17 cellular contexts compared by ENCODE assay signal in the genomic region with DNA sequence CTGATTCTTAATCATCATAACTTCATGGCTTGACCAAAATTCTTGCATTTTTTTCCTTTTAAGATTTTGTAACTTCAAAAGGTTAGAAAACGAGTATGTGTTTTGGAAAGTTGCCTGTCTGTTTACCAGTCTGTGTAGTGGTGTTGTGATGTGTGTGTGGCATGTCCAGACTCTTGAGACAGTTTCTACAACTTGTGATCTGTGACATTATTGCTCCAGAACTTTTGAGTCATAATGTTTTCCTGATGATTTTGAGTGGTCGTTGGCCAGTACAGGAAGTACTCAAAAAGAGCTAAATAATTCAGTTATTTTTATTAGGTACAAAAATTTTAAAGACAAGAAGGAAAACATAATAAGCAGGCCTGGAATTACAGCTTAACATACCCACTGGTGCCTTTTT. TPM values are rescaled to one million over a fixed set of nuclear protein-coding genes. Genes with fewer than 3 reads are reported as not detected.
DNase-seq lines count a peak whose midpoint lies in the region; ATAC-seq and TF ChIP-seq lines count a peak whose summit lies in the region.
"Had no signal": no experiment of that assay in that cellular context is flagged by ENCODE, and none has a peak within 500 bp of the region (broad histone marks: within the 10 kb centered on the region; RNA-seq: fewer than 3 reads in every experiment).

No MANE protein-coding gene starts in this region.

- no peak overlapping the region for H3K4me3 ChIP-seq in mammary epithelial cell (replicated peaks in 1 of 3; ENCODE audit: insufficient read depth in 1 of 3, low read depth in 2 of 3, low read length in 3 of 3)
- no peak overlapping the region for H3K4me3 ChIP-seq in gastrocnemius medialis
- H3K4me3 ChIP-seq: PC-9 had no signal

- H3K4me1 ChIP-seq in mammary epithelial cell (ENCODE audit: insufficient read depth, low read length) = peaks cover 15% of the 10 kb centered on the region
- H3K4me1 ChIP-seq in gastrocnemius medialis = peaks cover 18 to 23% of the 10 kb centered on the region in 2 donors

- CTCF ChIA-PET in MCF 10A (lab: Yijun Ruan, JAX) (interaction anchor here (0.6 to 1.3 kb wide), 2 partner anchors 61 to 348 kb away, joined by 3 to 7 read pairs; no protein-coding TSS in a partner anchor), mammary epithelial cell (lab: Charles Lee; ENCODE audit: low non-redundant PET) (no interaction called here)

- BruUV-seq in MCF 10A (replicated peaks; lab: Mats Ljungman, UMichigan) (no TSS peak), mammary epithelial cell (replicated peaks; lab: Mats Ljungman, UMichigan) (no TSS peak)

- H4K20me1 ChIP-seq in mammary epithelial cell (ENCODE audit: insufficient read depth, low read length) = no peaks in the 10 kb centered on the region

- H3K27ac Mint-ChIP-seq in MCF 10A (ENCODE audit: low read depth, unreplicated experiment) = no peak overlapping the region
- H3K27ac Mint-ChIP-seq: IgD-negative memory B cell had no signal

- in situ Hi-C loops in mammary epithelial cell (cut with MboI; ENCODE audit: low sequenced_read_pairs in 2 of 2) = loop anchor here in 1 of 2 donors (25.0 kb wide), 1 partner anchor 343 kb away; no protein-coding TSS in a partner anchor
- in situ Hi-C loops in gastrocnemius medialis (cut with MboI; ENCODE audit: low sequenced_read_pairs in 4 of 4) = loop anchor here in 1 of 4 donors (25.0 kb wide), 1 partner anchor 243 kb away; no protein-coding TSS in a partner anchor

- no peak for TF ChIP-seq POLR2A in gastrocnemius medialis (IDR thresholded peaks at IDR 0.05)

- H2AFZ ChIP-seq in mammary epithelial cell (ENCODE audit: low read depth, low read length) = no peak overlapping the region
- H2AFZ ChIP-seq: PC-9 had no signal

- no peak for TF ChIP-seq CTCF in MCF 10A (IDR thresholded peaks at IDR 0.05; ENCODE audit: unreplicated experiment)
- TF ChIP-seq CTCF in mammary epithelial cell (conservative IDR thresholded peaks at IDR 0.05 in 1 of 2, IDR thresholded peaks at IDR 0.05 in 1 of 2; ENCODE audit: extremely low read depth in 1 of 2, insufficient read depth in 1 of 2, low read depth in 1 of 2, low read length in 2 of 2) = no peak
- no peak for TF ChIP-seq CTCF in gastrocnemius medialis (IDR thresholded peaks at IDR 0.05 in 4 of 5, conservative IDR thresholded peaks at IDR 0.05 in 1 of 5)
- no peak for TF ChIP-seq CTCF in omental fat pad (IDR thresholded peaks at IDR 0.05)

- no peaks in the 10 kb centered on the region for H3K27me3 ChIP-seq in mammary epithelial cell (ENCODE audit: insufficient read depth, low read length)
- no peaks in the 10 kb centered on the region for H3K27me3 ChIP-seq in gastrocnemius medialis

- peaks cover 9% of the 10 kb centered on the region for H3K4me1 Mint-ChIP-seq in MCF 10A (ENCODE audit: insufficient read depth, unreplicated experiment)

- no peaks in the 10 kb centered on the region for H3K27me3 Mint-ChIP-seq in MCF 10A (ENCODE audit: insufficient read depth, unreplicated experiment)

- H3K4me2 ChIP-seq in mammary epithelial cell (ENCODE audit: insufficient read depth, low read depth, low read length) = no peak overlapping the region
- H3K4me2 ChIP-seq: PC-9 had no signal

- H3K4me3 Mint-ChIP-seq in MCF 10A (ENCODE audit: unreplicated experiment) = peak overlapping the region; percentile 36

- intact Hi-C loops in MCF 10A (cut with micrococcal nuclease) = loop anchor here (5.0 to 10.0 kb wide), 5 partner anchors 78 to 698 kb away; no protein-coding TSS in a partner anchor
- intact Hi-C loops in mammary epithelial cell (cut with micrococcal nuclease) = loop anchor here (5.0 to 10.0 kb wide), 3 partner anchors 58 to 311 kb away; no protein-coding TSS in a partner anchor
- intact Hi-C loops in gastrocnemius medialis (cut with DNase I; ENCODE audit: low total_unique reads) = loop anchor here (5.0 kb wide), 1 partner anchor 63 kb away; no protein-coding TSS in a partner anchor

- H3K36me3 ChIP-seq in mammary epithelial cell (ENCODE audit: insufficient read depth, low read length) (no peaks in the 10 kb centered on the region), gastrocnemius medialis (no peaks in the 10 kb centered on the region)

- H3K9ac ChIP-seq in mammary epithelial cell (ENCODE audit: insufficient read depth, low read length) = no peak overlapping the region

- H3K9me3 ChIP-seq in mammary epithelial cell (replicated peaks; ENCODE audit: insufficient read depth, low read length) = no peaks in the 10 kb centered on the region
- no peaks in the 10 kb centered on the region for H3K9me3 ChIP-seq in gastrocnemius medialis

- H3K9me3 Mint-ChIP-seq in MCF 10A (ENCODE audit: unreplicated experiment) = no peaks in the 10 kb centered on the region

- POLR2A ChIA-PET in MCF 10A (lab: Yijun Ruan, JAX) = interaction anchor here (0.7 kb wide), 1 partner anchor 47 kb away, joined by 3 read pairs; no protein-coding TSS in a partner anchor

- no peak for DNase-seq in MCF 10A (ENCODE audit: unreplicated experiment)
- DNase-seq in mammary epithelial cell = no peak
- DNase-seq in fibroblast of gingiva (ENCODE audit: low read depth) = peak; percentile 19
- no peak for DNase-seq in gastrocnemius medialis
- no peak for DNase-seq in omental fat pad (ENCODE audit: low spot score)
- DNase-seq in stimulated activated CD4-positive, alpha-beta T cell treated with anti-CD3 and anti-CD28 coated beads, Interleukin-2, amount 100 ng/mL, for 24 hours = no peak
- DNase-seq: 8988T, Caco-2, NCI-H1092, NCI-H226, NCI-H526 treated with DMSO at 0.1 percent for 48 hours, PC-9 had no signal

- no peaks in the 10 kb centered on the region for H3K36me3 Mint-ChIP-seq in MCF 10A (ENCODE audit: insufficient read depth, unreplicated experiment)
- H3K36me3 Mint-ChIP-seq: IgD-negative memory B cell had no signal

- dilution Hi-C loops in mammary epithelial cell (cut with HindIII; ENCODE audit: low sequenced_read_pairs) = no loop called here

- WGBS in mammary epithelial cell (ENCODE audit: low coverage, missing lambda C conversion rate) = 63% methylated on average over 2 of the region's 2 CpGs

- ATAC-seq in gastrocnemius medialis = no peak
- ATAC-seq in GM21825 (IDR thresholded peaks at IDR 0.05; ENCODE audit: unreplicated experiment) = no peak
- ATAC-seq in omental fat pad (ENCODE audit: low FRiP score) = no peak
- ATAC-seq in GM18519 (IDR thresholded peaks at IDR 0.05; ENCODE audit: low FRiP score, unreplicated experiment) = no peak
- ATAC-seq: HCT116 had no signal

- H3K27ac ChIP-seq in mammary epithelial cell (ENCODE audit: insufficient read depth, low read depth, low read length) = no peak overlapping the region
- H3K27ac ChIP-seq in gastrocnemius medialis = peak overlapping the region; percentile 63 to 90 (median 87)
- H3K27ac ChIP-seq: C4-2B, PC-9 had no signal

- peaks cover 11% of the 10 kb centered on the region for H3K79me2 ChIP-seq in mammary epithelial cell (ENCODE audit: insufficient read depth, low read length)

RNA-seq across cellular contexts. Expression of a gene that starts 3.7 kb away (rescaled TPM):
- 18.2 and 39.7 TPM in 2 replicates for total RNA-seq in MCF 10A (2022)
- total RNA-seq in mammary epithelial cell = 10 to 100 TPM; 14.5 to 57.0 TPM
- 12.2 TPM for polyA plus RNA-seq in mammary epithelial cell
- polyA minus RNA-seq in mammary epithelial cell = 33.8 TPM
- total RNA-seq in gastrocnemius medialis = 10 to 100 TPM in 3 of 4 donors, 1 to 10 TPM in 1; 7.4 to 46.0 (median 11.4) TPM
- total RNA-seq in omental fat pad = 100 to 1,000 TPM in 1 of 4 donors, 10 to 100 TPM in 3; 51.5 to 134 (median 79.7) TPM
